Comparison of ENCODE assay signal across 16 cellular contexts in the genomic region with DNA sequence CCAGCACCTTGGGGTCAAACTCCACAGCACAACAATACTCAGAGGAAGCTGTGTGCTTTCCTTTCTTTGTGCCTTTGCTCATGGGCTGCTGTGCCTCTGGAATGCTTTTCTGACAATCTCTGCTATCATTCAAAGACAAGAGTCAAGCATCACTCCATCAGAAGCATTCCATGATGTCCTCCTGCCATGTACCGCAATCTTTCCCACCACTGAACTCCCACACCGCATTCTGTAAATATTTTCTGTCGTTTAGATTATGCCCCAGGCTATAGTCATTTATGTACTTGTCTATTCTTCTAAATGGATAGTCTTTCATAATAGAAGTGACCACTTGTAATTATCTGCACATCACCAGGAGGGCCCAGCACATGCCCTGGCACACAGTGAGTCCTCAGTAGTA.
"Had no signal": no experiment of that assay in that cellular context is flagged by ENCODE, and none has a peak within 500 bp of the region (broad histone marks: within the 10 kb centered on the region; RNA-seq: fewer than 3 reads in every experiment).

No MANE protein-coding gene starts in this region.

- DNase-seq: cortex of kidney; dorsolateral prefrontal cortex; effector CD8-positive, alpha-beta T cell; gastrocnemius medialis; heart right ventricle; hypothalamus; mammary epithelial cell; naive thymus-derived CD4-positive, alpha-beta T cell; nephron progenitor cell; posterior cingulate gyrus; sigmoid colon; stimulated activated CD4-positive, alpha-beta T cell treated with anti-CD3 and anti-CD28 coated beads, Interleukin-12 subunit alpha, Interleukin-12 subunit beta, amount 100 ng/mL, for 4 hours; stimulated activated naive CD4-positive, alpha-beta T cell; stomach; substantia nigra; transverse colon had no signal
